20 cellular contexts compared by ENCODE assay signal in the genomic region with DNA sequence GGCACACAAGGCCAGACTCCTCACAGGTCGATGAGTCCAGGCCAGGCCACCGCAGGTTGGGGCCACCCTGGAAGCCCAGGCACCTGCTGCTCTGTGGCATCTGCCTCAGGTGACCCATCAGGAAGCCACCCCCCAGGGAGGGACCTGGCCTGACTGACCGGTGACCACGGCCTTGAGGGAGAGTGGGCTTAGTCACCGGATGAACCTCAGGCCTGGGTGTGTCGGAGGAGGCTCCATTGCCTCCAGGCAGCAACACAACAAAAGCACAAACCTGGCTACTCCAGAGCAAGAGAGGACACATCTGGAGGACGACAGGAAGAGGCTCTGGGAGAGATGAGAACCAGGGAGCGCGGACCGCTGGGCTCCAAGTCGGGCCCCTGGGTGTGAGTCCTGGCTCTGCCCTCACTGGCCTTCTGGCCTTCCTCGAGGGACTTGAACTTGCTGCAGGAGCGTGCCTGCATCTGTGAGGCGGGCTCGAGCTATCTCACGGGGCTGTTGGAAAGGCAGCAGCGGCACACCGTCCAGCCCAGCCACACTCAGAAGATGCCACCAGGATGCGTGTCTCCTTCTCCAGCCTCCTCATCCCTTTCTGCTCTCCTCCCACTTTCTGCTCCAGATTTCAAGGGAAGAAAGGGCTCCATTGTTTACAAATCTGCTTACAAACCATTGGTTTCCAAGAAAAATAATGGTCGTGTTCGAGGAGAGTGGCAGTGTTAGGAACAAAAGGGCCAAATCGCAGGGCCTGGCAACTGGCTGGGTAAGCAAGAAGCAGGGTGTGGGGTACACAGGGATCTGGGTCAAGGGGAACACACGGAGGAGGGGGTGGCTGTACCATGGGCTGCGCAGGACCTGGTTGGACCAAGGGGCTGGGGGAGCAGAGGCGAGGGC.
DNase-seq lines count a peak whose midpoint lies in the region; ATAC-seq and TF ChIP-seq lines count a peak whose summit lies in the region.
"Had no signal": no experiment of that assay in that cellular context is flagged by ENCODE, and none has a peak within 500 bp of the region (broad histone marks: within the 10 kb centered on the region; RNA-seq: fewer than 3 reads in every experiment).

No MANE protein-coding gene starts in this region.

- no peak for TF ChIP-seq CTCF in PC-3 (conservative IDR thresholded peaks at IDR 0.05; ENCODE audit: low read depth, low read length)
- no peak for TF ChIP-seq CTCF in upper lobe of left lung (IDR thresholded peaks at IDR 0.05)
- TF ChIP-seq CTCF in ascending aorta (IDR thresholded peaks at IDR 0.05) = no peak

- H3K27ac ChIP-seq in PC-3 (ENCODE audit: low read length) (peak overlapping the region; percentile 40; the same call in 1 of the 2 replicates), cingulate gyrus (ENCODE audit: low read depth, low read length) (peak overlapping the region; percentile 80), upper lobe of left lung (no peak overlapping the region), ascending aorta (no peak overlapping the region)
- H3K27ac ChIP-seq: gastrocnemius medialis, neutrophil, SJCRH30, testis had no signal

- H4K20me1 ChIP-seq in PC-3 (ENCODE audit: low read length) = no peaks in the 10 kb centered on the region

- TF ChIP-seq POLR2A in upper lobe of left lung (IDR thresholded peaks at IDR 0.05) = no peak

- no peaks in the 10 kb centered on the region for H3F3A ChIP-seq in PC-3 (ENCODE audit: low read length, unreplicated experiment)

- POLR2A ChIA-PET in PC-3 (lab: Charles Lee; ENCODE audit: unreplicated experiment) = no interaction called here

- WGBS in upper lobe of left lung, 2 donors = 89% methylated on average over 14 to 25 of the region's 25 CpGs

- H3K36me3 ChIP-seq in PC-3 (ENCODE audit: low read depth, low read length) (no peaks in the 10 kb centered on the region), upper lobe of left lung (no peaks in the 10 kb centered on the region), ascending aorta (no peaks in the 10 kb centered on the region)
- H3K36me3 ChIP-seq: gastrocnemius medialis, neutrophil, SJCRH30 had no signal

- no peaks in the 10 kb centered on the region for H3K27me3 ChIP-seq in PC-3 (ENCODE audit: low read length)
- H3K27me3 ChIP-seq in upper lobe of left lung = no peaks in the 10 kb centered on the region
- no peaks in the 10 kb centered on the region for H3K27me3 ChIP-seq in ascending aorta
- H3K27me3 ChIP-seq: gastrocnemius medialis, neutrophil, SJCRH30, testis had no signal

- H3K4me2 ChIP-seq in PC-3 (ENCODE audit: low read length) = no peak overlapping the region

- DNase-seq in PC-3 (peak; percentile 55), kidney tubule cell (ENCODE audit: low spot score) (peak; percentile 55), upper lobe of left lung (peak in 1 of 2 donors; percentile 55), T-helper 2 cell (no peak), ascending aorta (ENCODE audit: low spot score in 2 of 2) (no peak), EL (no peak)
- DNase-seq: activated CD4-positive, CD25-positive, alpha-beta regulatory T cell; activated T-cell treated with anti-CD3 and anti-CD28 coated beads, Interleukin-2, amount 50 U/mL, for 4 hours; AML-193; COR-L47; gastrocnemius medialis; kidney glomerular epithelial cell; NCI-H1417; NCI-H526; retina; SJCRH30; stimulated activated CD4-positive, alpha-beta T cell treated with anti-CD3 and anti-CD28 coated beads, Interleukin-12 subunit alpha, Interleukin-12 subunit beta, amount 100 ng/mL, for 4 hours; testis had no signal

- BruUV-seq in PC-3 (replicated peaks; lab: Mats Ljungman, UMichigan) = no TSS peak

- no peaks in the 10 kb centered on the region for H3K79me2 ChIP-seq in PC-3 (ENCODE audit: low read length)

- H3K9me3 ChIP-seq in PC-3 (ENCODE audit: low read length) = no peaks in the 10 kb centered on the region
- no peaks in the 10 kb centered on the region for H3K9me3 ChIP-seq in upper lobe of left lung
- no peaks in the 10 kb centered on the region for H3K9me3 ChIP-seq in ascending aorta
- H3K9me3 ChIP-seq: gastrocnemius medialis, neutrophil, SJCRH30, testis had no signal

- intact Hi-C loops in PC-3 (cut with micrococcal nuclease) (no loop called here), ascending aorta (cut with DNase I) (no loop called here)

- H3K4me1 ChIP-seq in PC-3 (ENCODE audit: insufficient read depth, low read length) = peaks cover 11% of the 10 kb centered on the region
- peaks cover 0 to 4% (median 0%) of the 10 kb centered on the region in 4 donors for H3K4me1 ChIP-seq in upper lobe of left lung
- H3K4me1 ChIP-seq in ascending aorta = no peaks in the 10 kb centered on the region
- H3K4me1 ChIP-seq: gastrocnemius medialis, SJCRH30, testis had no signal

- no peaks in the 10 kb centered on the region for H3K9me2 ChIP-seq in PC-3 (replicated peaks; ENCODE audit: low read length)

- no peak overlapping the region for H2AFZ ChIP-seq in PC-3 (ENCODE audit: low read length)

- H3K4me3 ChIP-seq in PC-3 (ENCODE audit: low read length) (no peak overlapping the region), upper lobe of left lung (no peak overlapping the region), ascending aorta (no peak overlapping the region)
- H3K4me3 ChIP-seq: gastrocnemius medialis, SJCRH30, testis had no signal

- no peak overlapping the region for H3K9ac ChIP-seq in PC-3 (ENCODE audit: low read length)

- ATAC-seq in PC-3 (peak; percentile 77), upper lobe of left lung (ENCODE audit: low FRiP score in 2 of 2) (peak; percentile 25 to 52)
- ATAC-seq: activated T-cell treated with anti-CD3 and anti-CD28 coated beads, Interleukin-2, amount 50 U/mL, for 4 hours; gastrocnemius medialis had no signal

- CTCF ChIA-PET in PC-3 (lab: Charles Lee) = no interaction called here

- TF ChIP-seq EP300 in upper lobe of left lung (IDR thresholded peaks at IDR 0.05) = no peak

Comparison
In these comparisons a context has a peak if more than half of its experiments do, and no peak if none do; other contexts are left out.
1. DNase-seq: peak in PC-3 (single experiment) and kidney tubule cell (single experiment); none in T-helper 2 cell (0 of 5), ascending aorta (0 of 2) and EL (single experiment).
2. H3K27ac ChIP-seq: peak in PC-3 (single experiment) and cingulate gyrus (single experiment); none in upper lobe of left lung (0 of 4) and ascending aorta (0 of 2).